Comparison of ENCODE assay signal across 11 cellular contexts in genomic region chr9:96555567-96556386, GRCh38.
A peak's percentile ranks its signal among the peaks of the same experiment; 100 is the strongest.
DNase-seq lines count a peak whose midpoint lies in the region; TF ChIP-seq lines count a peak whose summit lies in the region.
"Had no signal": no experiment of that assay in that cellular context is flagged by ENCODE, and none has a peak within 500 bp of the region (broad histone marks: within the 10 kb centered on the region; RNA-seq: fewer than 3 reads in every experiment).

No MANE protein-coding gene starts in this region.

- H3K27ac ChIP-seq in caudate nucleus (ENCODE audit: low read depth, low read length) = peak overlapping the region; percentile 33
- H3K27ac ChIP-seq in tibial artery = peak overlapping the region; percentile 90 to 94
- H3K27ac ChIP-seq: PC-9 had no signal

- no peaks in the 10 kb centered on the region for H3K9me3 ChIP-seq in tibial artery

- peaks cover 5 to 8% (median 7%) of the 10 kb centered on the region in 3 donors for H3K36me3 ChIP-seq in tibial artery

- peak overlapping the region; percentile 14 to 30 for H3K4me3 ChIP-seq in tibial artery
- H3K4me3 ChIP-seq: PC-9 had no signal

- H3K27me3 ChIP-seq in tibial artery = no peaks in the 10 kb centered on the region

- no peak for TF ChIP-seq CTCF in tibial artery (IDR thresholded peaks at IDR 0.05)

- intact Hi-C loops in tibial artery (cut with DNase I; ENCODE audit: low total_unique reads) = no loop called here

- peak; percentile 29 for DNase-seq in SIG-M5 treated with dmso at 0.1 percent for 504 hours (lab: John Stamatoyannopoulos, UW; ENCODE audit: unreplicated experiment)
- no peak for DNase-seq in SIG-M5 (lab: John Stamatoyannopoulos, UW)
- no peak for DNase-seq in caudate nucleus (lab: John Stamatoyannopoulos, UW)
- DNase-seq in lung microvascular endothelial cell (ENCODE audit: low read depth in 2 of 2) = peak; percentile 25 to 34
- no peak for DNase-seq in tibial artery
- no peak for DNase-seq in epidermal melanocyte (ENCODE audit: insufficient read length, low spot score)
- no peak for DNase-seq in stimulated activated CD4-positive, alpha-beta T cell treated with anti-CD3 and anti-CD28 coated beads, Interleukin-1b, Interleukin-23, amount 100 ng/mL, for 48 hours
- DNase-seq in activated T-cell treated with anti-CD3 and anti-CD28 coated beads for 4 hours = no peak
- DNase-seq: 8988T, NCI-H1694 treated with DMSO at 0.1 percent for 48 hours, PC-9 had no signal

- H3K4me1 ChIP-seq in tibial artery = peaks cover 0 to 79% (median 34%) of the 10 kb centered on the region in 4 donors

Comparison
In these comparisons a context has a peak if more than half of its experiments do, and no peak if none do; other contexts are left out.
1. DNase-seq: peak in SIG-M5 treated with dmso at 0.1 percent for 504 hours (single experiment) and lung microvascular endothelial cell (2 of 2); none in SIG-M5 (single experiment), caudate nucleus (0 of 61), tibial artery (0 of 2), epidermal melanocyte (single experiment), stimulated activated CD4-positive, alpha-beta T cell treated with anti-CD3 and anti-CD28 coated beads, Interleukin-1b, Interleukin-23, amount 100 ng/mL, for 48 hours (single experiment) and activated T-cell treated with anti-CD3 and anti-CD28 coated beads for 4 hours (single experiment).